ENCODE assay signal across 9 cellular contexts in genomic region chr17:5437721-5438317, GRCh38. TPM values are rescaled to one million over a fixed set of nuclear protein-coding genes. Genes with fewer than 3 reads are reported as not detected.
A peak's percentile ranks its signal among the peaks of the same experiment; 100 is the strongest.
DNase-seq lines count a peak whose midpoint lies in the region; ATAC-seq and TF ChIP-seq lines count a peak whose summit lies in the region.
"Had no signal": no experiment of that assay in that cellular context is flagged by ENCODE, and none has a peak within 500 bp of the region (broad histone marks: within the 10 kb centered on the region; RNA-seq: fewer than 3 reads in every experiment).

No MANE protein-coding gene starts in this region.

- peak overlapping the region; percentile 72 for H3K4me3 Mint-ChIP-seq in activated CD4-positive, alpha-beta memory T cell treated with anti-CD3 and anti-CD28 coated beads, Interleukin-2, amount 10 ng/mL, durations not matched to agents 7 days and 5 days
- H3K4me3 Mint-ChIP-seq in stimulated activated naive B cell treated with anti-CD40 and anti-IgM and Interleukin-4, amounts not matched to agents 10 μg/mL and 1 μg/mL and 100 μg/mL, for 72 hours: peak overlapping the region; percentile 81 to 84

- H3K36me3 Mint-ChIP-seq in activated CD4-positive, alpha-beta memory T cell treated with anti-CD3 and anti-CD28 coated beads, Interleukin-2, amount 10 ng/mL, durations not matched to agents 7 days and 5 days (ENCODE audit: low read depth): peaks cover 49% of the 10 kb centered on the region
- peaks cover 31 to 40% of the 10 kb centered on the region in 2 donors for H3K36me3 Mint-ChIP-seq in stimulated activated naive B cell treated with anti-CD40 and anti-IgM and Interleukin-4, amounts not matched to agents 10 μg/mL and 1 μg/mL and 100 μg/mL, for 72 hours

- 66% methylated on average over 5 of the region's 5 CpGs for WGBS in hepatocyte (ENCODE audit: low lambda C conversion rate, missing lambda C conversion rate)

- DNase-seq in NCI-H82 (lab: John Stamatoyannopoulos, UW) (peak; percentile 48), NCI-H82 treated with DMSO at 0.1 percent for 48 hours (lab: John Stamatoyannopoulos, UW; ENCODE audit: unreplicated experiment) (no peak), hepatocyte (ENCODE audit: low spot score) (no peak), NCI-H1417 treated with DMSO at 0.1 percent for 48 hours (lab: John Stamatoyannopoulos, UW) (no peak), GM19240 (ENCODE audit: insufficient read length, low spot score) (no peak), NCI-H526 treated with DMSO at 0.1 percent for 48 hours (lab: John Stamatoyannopoulos, UW) (no peak)
- no peak for DNase-seq in activated CD4-positive, alpha-beta memory T cell treated with anti-CD3 and anti-CD28 coated beads, Interleukin-2, amount 10 ng/mL, durations not matched to agents 7 days and 5 days
- no peak for DNase-seq in stimulated activated naive B cell treated with anti-CD40 and anti-IgM and Interleukin-4, amounts not matched to agents 10 μg/mL and 1 μg/mL and 100 μg/mL, for 72 hours
- DNase-seq: 8988T had no signal

- H3K27ac ChIP-seq in hepatocyte: peak overlapping the region; percentile 62

- peak overlapping the region; percentile 78 for H3K4me2 ChIP-seq in hepatocyte

- H3K27me3 ChIP-seq in hepatocyte: no peaks in the 10 kb centered on the region

- H3K4me3 ChIP-seq in hepatocyte: peak overlapping the region; percentile 84

- peaks cover 39% of the 10 kb centered on the region for H3K79me2 ChIP-seq in hepatocyte

- no peaks in the 10 kb centered on the region for H3K27me3 Mint-ChIP-seq in activated CD4-positive, alpha-beta memory T cell treated with anti-CD3 and anti-CD28 coated beads, Interleukin-2, amount 10 ng/mL, durations not matched to agents 7 days and 5 days
- no peaks in the 10 kb centered on the region for H3K27me3 Mint-ChIP-seq in stimulated activated naive B cell treated with anti-CD40 and anti-IgM and Interleukin-4, amounts not matched to agents 10 μg/mL and 1 μg/mL and 100 μg/mL, for 72 hours

- no peaks in the 10 kb centered on the region for H3K9me3 Mint-ChIP-seq in activated CD4-positive, alpha-beta memory T cell treated with anti-CD3 and anti-CD28 coated beads, Interleukin-2, amount 10 ng/mL, durations not matched to agents 7 days and 5 days
- H3K9me3 Mint-ChIP-seq in stimulated activated naive B cell treated with anti-CD40 and anti-IgM and Interleukin-4, amounts not matched to agents 10 μg/mL and 1 μg/mL and 100 μg/mL, for 72 hours: no peaks in the 10 kb centered on the region

- no peak for ATAC-seq in stimulated activated naive B cell treated with anti-CD40 and anti-IgM and Interleukin-4, amounts not matched to agents 10 μg/mL and 1 μg/mL and 100 μg/mL, for 72 hours (replicated peaks)

- H3K9me2 ChIP-seq in hepatocyte (replicated peaks; ENCODE audit: insufficient read depth): no peaks in the 10 kb centered on the region

- CTCF ChIA-PET in activated CD4-positive, alpha-beta memory T cell treated with anti-CD3 and anti-CD28 coated beads, Interleukin-2, amount 10 ng/mL, durations not matched to agents 7 days and 5 days (lab: Charles Lee): interaction anchor here (1.4 to 4.7 kb wide), 6 partner anchors 14 to 48 kb away, joined by 3 to 37 read pairs (median 7); partner anchors contain the start of genes DERL2, MIS12, NUP88 and RPAIN

- POLR2A ChIA-PET in activated CD4-positive, alpha-beta memory T cell treated with anti-CD3 and anti-CD28 coated beads, Interleukin-2, amount 10 ng/mL, durations not matched to agents 7 days and 5 days (lab: Charles Lee): interaction anchor here (1.3 to 6.6 kb wide), 6 partner anchors 11 to 66 kb away, joined by 3 to 77 read pairs (median 11); partner anchors contain the start of genes DERL2, DHX33, MIS12 and NUP88

- peak overlapping the region; percentile 85 for H3K27ac Mint-ChIP-seq in activated CD4-positive, alpha-beta memory T cell treated with anti-CD3 and anti-CD28 coated beads, Interleukin-2, amount 10 ng/mL, durations not matched to agents 7 days and 5 days
- peak overlapping the region; percentile 87 for H3K27ac Mint-ChIP-seq in stimulated activated naive B cell treated with anti-CD40 and anti-IgM and Interleukin-4, amounts not matched to agents 10 μg/mL and 1 μg/mL and 100 μg/mL, for 72 hours

- peaks cover 3% of the 10 kb centered on the region for H3K36me3 ChIP-seq in hepatocyte (replicated peaks; ENCODE audit: insufficient read depth, low read depth)

- H2AFZ ChIP-seq in hepatocyte: peak overlapping the region; percentile 57

- H4K20me1 ChIP-seq in hepatocyte (ENCODE audit: insufficient read depth, poor library complexity, severe bottlenecking): no peaks in the 10 kb centered on the region

- H3K4me1 Mint-ChIP-seq in activated CD4-positive, alpha-beta memory T cell treated with anti-CD3 and anti-CD28 coated beads, Interleukin-2, amount 10 ng/mL, durations not matched to agents 7 days and 5 days: peaks cover 45% of the 10 kb centered on the region
- peaks cover 19 to 46% of the 10 kb centered on the region in 2 donors for H3K4me1 Mint-ChIP-seq in stimulated activated naive B cell treated with anti-CD40 and anti-IgM and Interleukin-4, amounts not matched to agents 10 μg/mL and 1 μg/mL and 100 μg/mL, for 72 hours

- TF ChIP-seq CTCF in hepatocyte (IDR thresholded peaks at IDR 0.05; ENCODE audit: poor library complexity): no peak

- no peaks in the 10 kb centered on the region for H3K9me3 ChIP-seq in hepatocyte (ENCODE audit: low read depth)

- H3K4me1 ChIP-seq in hepatocyte (ENCODE audit: insufficient read depth): peaks cover 6% of the 10 kb centered on the region

RNA-seq across cellular contexts. Expression of gene C1QBP, which starts 1.1 kb away (rescaled TPM):
- total RNA-seq in activated CD4-positive, alpha-beta memory T cell treated with anti-CD3 and anti-CD28 coated beads, Interleukin-2, amount 10 ng/mL, durations not matched to agents 7 days and 5 days: 100 to 1,000 TPM; 123 TPM
- total RNA-seq in hepatocyte: 145 and 149 TPM in 2 replicates
- polyA plus RNA-seq in hepatocyte: 176 and 185 TPM in 2 replicates

RNA-seq across cellular contexts. Expression of gene RPAIN, which starts 17.8 kb away (rescaled TPM):
- 10 to 100 TPM; 49.5 to 52.2 TPM for total RNA-seq in activated CD4-positive, alpha-beta memory T cell treated with anti-CD3 and anti-CD28 coated beads, Interleukin-2, amount 10 ng/mL, durations not matched to agents 7 days and 5 days
- total RNA-seq in hepatocyte: 57.4 and 57.6 TPM in 2 replicates
- 51.6 and 60.7 TPM in 2 replicates for polyA plus RNA-seq in hepatocyte

RNA-seq across cellular contexts. Expression of gene NUP88, which starts 18.4 kb away (rescaled TPM):
- total RNA-seq in activated CD4-positive, alpha-beta memory T cell treated with anti-CD3 and anti-CD28 coated beads, Interleukin-2, amount 10 ng/mL, durations not matched to agents 7 days and 5 days: 10 to 100 TPM; 80.6 to 85.9 TPM
- 56.6 and 65.2 TPM in 2 replicates for total RNA-seq in hepatocyte
- 38.0 and 50.8 TPM in 2 replicates for polyA plus RNA-seq in hepatocyte

RNA-seq across cellular contexts. Expression of gene DHX33, which starts 31.0 kb away (rescaled TPM):
- 10 to 100 TPM; 15.0 to 16.3 TPM for total RNA-seq in activated CD4-positive, alpha-beta memory T cell treated with anti-CD3 and anti-CD28 coated beads, Interleukin-2, amount 10 ng/mL, durations not matched to agents 7 days and 5 days
- 7.8 and 9.6 TPM in 2 replicates for total RNA-seq in hepatocyte
- polyA plus RNA-seq in hepatocyte: 2.2 and 2.3 TPM in 2 replicates

RNA-seq across cellular contexts. Expression of gene DERL2, which starts 48.2 kb away (rescaled TPM):
- 10 to 100 TPM; 76.6 to 76.8 TPM for total RNA-seq in activated CD4-positive, alpha-beta memory T cell treated with anti-CD3 and anti-CD28 coated beads, Interleukin-2, amount 10 ng/mL, durations not matched to agents 7 days and 5 days
- total RNA-seq in hepatocyte: 54.3 TPM in 2 replicates
- polyA plus RNA-seq in hepatocyte: 134 and 136 TPM in 2 replicates
